Comparison of ENCODE assay signal across 1 cellular context in the genomic region with DNA sequence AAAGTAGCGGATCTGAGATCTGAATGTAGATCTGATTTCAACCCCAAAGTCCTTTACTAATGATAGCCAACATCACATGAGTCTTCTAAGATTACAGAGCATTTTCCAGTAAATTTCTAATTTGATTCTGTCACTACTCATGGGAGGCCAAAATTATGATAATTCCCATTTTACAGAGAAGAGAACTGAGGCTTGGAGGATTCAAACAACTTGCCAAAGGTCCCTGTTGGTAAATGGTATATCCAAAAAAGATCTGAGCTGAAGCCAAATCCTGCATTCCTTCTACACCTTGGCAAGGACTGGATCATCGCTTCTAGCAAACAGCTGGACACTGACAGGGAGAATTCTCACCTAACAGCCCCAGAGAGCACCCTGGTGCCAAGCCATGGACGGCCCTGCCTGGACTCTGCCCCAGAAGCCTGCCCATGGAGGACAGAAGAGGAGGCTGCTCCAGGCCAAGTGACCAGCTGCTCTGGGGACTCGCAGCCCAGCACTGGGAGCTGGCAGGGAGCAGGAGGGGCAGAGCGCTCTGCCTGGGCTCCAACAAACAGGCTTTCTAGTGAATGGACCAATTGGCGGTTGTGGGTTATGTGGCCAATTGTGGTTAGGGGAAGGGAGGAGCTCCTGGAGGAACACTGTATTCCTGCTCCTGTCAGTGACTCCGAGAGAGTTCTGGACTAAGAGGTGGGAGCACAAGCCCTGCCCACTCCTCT.
TF ChIP-seq lines count a peak whose summit lies in the region.

No MANE protein-coding gene starts in this region.

TF ChIP-seq in liver, 16 proteins besides CTCF, POLR2A, EP300 and RAD21 (continued from another document):
- no peak for TF ChIP-seq EGR1 (IDR thresholded peaks at IDR 0.05; ENCODE audit: low read depth in 2 of 2)
- TF ChIP-seq REST (IDR thresholded peaks at IDR 0.05): peak; percentile 69
